8 cellular contexts compared by ENCODE assay signal in the genomic region with DNA sequence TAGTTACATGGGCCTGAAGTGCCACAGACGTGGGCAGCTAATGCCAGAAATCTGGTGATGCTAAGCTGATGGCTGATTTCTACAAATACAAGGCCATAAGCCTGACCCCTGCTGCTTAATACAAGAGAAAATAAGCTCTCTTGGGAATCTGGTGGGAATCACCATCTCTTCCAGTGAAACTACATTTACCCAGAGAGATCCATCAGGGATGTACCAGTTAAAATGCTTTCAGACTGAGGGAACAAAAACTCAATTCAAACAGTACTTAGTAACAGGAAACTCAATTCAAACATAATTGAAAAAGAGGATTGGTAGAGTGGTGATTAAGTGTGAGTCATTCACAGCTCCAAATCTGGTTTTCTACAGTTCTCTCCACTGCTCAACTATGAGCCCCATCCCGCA. TPM values are rescaled to one million over a fixed set of nuclear protein-coding genes. Genes with fewer than 3 reads are reported as not detected.
DNase-seq lines count a peak whose midpoint lies in the region; ATAC-seq and TF ChIP-seq lines count a peak whose summit lies in the region.

No MANE protein-coding gene starts in this region.

- peaks cover 14% of the 10 kb centered on the region for H3K27me3 Mint-ChIP-seq in progenitor cell of endocrine pancreas

- no peak for ATAC-seq in GM18520 (IDR thresholded peaks at IDR 0.05; ENCODE audit: unreplicated experiment)
- no peak for ATAC-seq in left lobe of liver
- ATAC-seq in GM19035 (IDR thresholded peaks at IDR 0.05; ENCODE audit: unreplicated experiment): no peak
- ATAC-seq in GM21390 (IDR thresholded peaks at IDR 0.05; ENCODE audit: unreplicated experiment): no peak

- TF ChIP-seq CTCF in coronary artery (IDR thresholded peaks at IDR 0.05) (no peak), progenitor cell of endocrine pancreas (IDR thresholded peaks at IDR 0.05; ENCODE audit: unreplicated experiment) (no peak)

- H3K4me1 Mint-ChIP-seq in progenitor cell of endocrine pancreas (ENCODE audit: low read depth): peaks cover 39% of the 10 kb centered on the region

- DNase-seq in DMS53 treated with DMSO at 0.1 percent for 48 hours (lab: John Stamatoyannopoulos, UW; ENCODE audit: unreplicated experiment): peak; percentile 82
- DNase-seq in NCI-H748 treated with DMSO at 0.1 percent for 48 hours (lab: John Stamatoyannopoulos, UW): peak; percentile 74
- no peak for DNase-seq in coronary artery (ENCODE audit: low spot score)
- no peak for DNase-seq in progenitor cell of endocrine pancreas (ENCODE audit: low spot score, unreplicated experiment)
- no peak for DNase-seq in left lobe of liver (ENCODE audit: low spot score)

- H3K36me3 Mint-ChIP-seq in progenitor cell of endocrine pancreas (ENCODE audit: insufficient read depth): no peaks in the 10 kb centered on the region

- peak overlapping the region; percentile 65 for H3K27ac Mint-ChIP-seq in progenitor cell of endocrine pancreas

- H3K9me3 Mint-ChIP-seq in progenitor cell of endocrine pancreas (ENCODE audit: low read depth): no peaks in the 10 kb centered on the region

- H3K4me3 Mint-ChIP-seq in progenitor cell of endocrine pancreas (ENCODE audit: low read depth): no peak overlapping the region

- peak overlapping the region; percentile 98 to 100 for H3K27ac ChIP-seq in coronary artery

- peak overlapping the region; percentile 92 for H3K4me3 ChIP-seq in coronary artery

RNA-seq across cellular contexts. Expression of a gene that starts 1.7 kb away (rescaled TPM):
- total RNA-seq in progenitor cell of endocrine pancreas (6.7 and 7.1 TPM in 2 replicates), left lobe of liver (6.1 TPM)

Comparison
In these comparisons a context has a peak if more than half of its experiments do, and no peak if none do; other contexts are left out.
1. DNase-seq: peak in DMS53 treated with DMSO at 0.1 percent for 48 hours (single experiment) and NCI-H748 treated with DMSO at 0.1 percent for 48 hours (single experiment); none in coronary artery (single experiment), progenitor cell of endocrine pancreas (single experiment) and left lobe of liver (single experiment).